In genomic region chr3:31960793-31961431, GRCh38 we compare ENCODE assay signal across 8 cellular contexts. TPM values are rescaled to one million over a fixed set of nuclear protein-coding genes. Genes with fewer than 3 reads are reported as not detected.
DNase-seq lines count a peak whose midpoint lies in the region; ATAC-seq and TF ChIP-seq lines count a peak whose summit lies in the region.

No MANE protein-coding gene starts in this region.

- no peak overlapping the region for H2BK5ac ChIP-seq in neuronal stem cell (ENCODE audit: low read length)

- H3K27ac ChIP-seq in mammary epithelial cell (ENCODE audit: insufficient read depth, low read depth, low read length) (peak overlapping the region; percentile 72), neuronal stem cell (replicated peaks; ENCODE audit: low read length) (no peak overlapping the region)

- DNase-seq in mammary epithelial cell (peak; percentile 69), neuronal stem cell (ENCODE audit: low spot score) (no peak), NCI-H187 (lab: John Stamatoyannopoulos, UW) (no peak), omental fat pad (ENCODE audit: low spot score) (no peak)

- H3K36me3 ChIP-seq in mammary epithelial cell (ENCODE audit: insufficient read depth, low read length) (no peaks in the 10 kb centered on the region), neuronal stem cell (replicated peaks in 1 of 2; ENCODE audit: control insufficient read depth in 2 of 2, insufficient read depth in 2 of 2, low read length in 2 of 2) (no peaks in the 10 kb centered on the region)

- H3K27me3 ChIP-seq in mammary epithelial cell (ENCODE audit: insufficient read depth, low read length), result no peaks in the 10 kb centered on the region
- H3K27me3 ChIP-seq in neuronal stem cell (ENCODE audit: control insufficient read depth in 3 of 3, insufficient read depth in 3 of 3, low read depth in 1 of 3, low read length in 3 of 3), result no peaks in the 10 kb centered on the region

- TF ChIP-seq POLR2A in GM18505 (IDR thresholded peaks at IDR 0.05; ENCODE audit: borderline replicate concordance, extremely low read depth, insufficient read depth, insufficient read length), result no peak

- no peak overlapping the region for H3K4ac ChIP-seq in neuronal stem cell (ENCODE audit: low read length)

- intact Hi-C loops in mammary epithelial cell (cut with micrococcal nuclease), result no loop called here

- TF ChIP-seq CTCF in mammary epithelial cell (conservative IDR thresholded peaks at IDR 0.05 in 1 of 2, IDR thresholded peaks at IDR 0.05 in 1 of 2; ENCODE audit: extremely low read depth in 1 of 2, insufficient read depth in 1 of 2, low read depth in 1 of 2, low read length in 2 of 2) (no peak), omental fat pad (IDR thresholded peaks at IDR 0.05) (no peak)

- no peaks in the 10 kb centered on the region for H4K20me1 ChIP-seq in mammary epithelial cell (ENCODE audit: insufficient read depth, low read length)

- no peaks in the 10 kb centered on the region for H3K79me1 ChIP-seq in neuronal stem cell (ENCODE audit: low read depth, low read length)

- H2AFZ ChIP-seq in mammary epithelial cell (ENCODE audit: low read depth, low read length), result no peak overlapping the region
- H2AFZ ChIP-seq in neuronal stem cell (ENCODE audit: low read length), result no peak overlapping the region

- no peak overlapping the region for H2BK15ac ChIP-seq in neuronal stem cell (ENCODE audit: low read length)

- ATAC-seq in GM18520 (IDR thresholded peaks at IDR 0.05; ENCODE audit: unreplicated experiment) (peak; percentile 68), HG03354 (IDR thresholded peaks at IDR 0.05; ENCODE audit: poor library complexity, severe bottlenecking, unreplicated experiment) (peak; percentile 78), GM19023 (IDR thresholded peaks at IDR 0.05; ENCODE audit: unreplicated experiment) (no peak), GM18505 (IDR thresholded peaks at IDR 0.05; ENCODE audit: unreplicated experiment) (no peak), omental fat pad (ENCODE audit: low FRiP score) (no peak)

- no peak overlapping the region for H2BK120ac ChIP-seq in neuronal stem cell (ENCODE audit: low read depth, low read length)

- H4K91ac ChIP-seq in neuronal stem cell (ENCODE audit: low read depth, low read length, poor library complexity), result no peak overlapping the region

- H3K4me3 ChIP-seq in mammary epithelial cell (replicated peaks in 1 of 3; ENCODE audit: insufficient read depth in 1 of 3, low read depth in 2 of 3, low read length in 3 of 3) (peak overlapping the region in 1 of 3 experiments; percentile 4), neuronal stem cell (ENCODE audit: low read length in 2 of 2) (no peak overlapping the region)

- H2BK12ac ChIP-seq in neuronal stem cell (ENCODE audit: low read length), result no peak overlapping the region

- WGBS in mammary epithelial cell (ENCODE audit: low coverage, missing lambda C conversion rate), result 22% methylated on average over 4 of the region's 4 CpGs
- WGBS in neuronal stem cell (ENCODE audit: extremely low coverage in 2 of 2, insufficient read length in 2 of 2, insufficient replicate concordance in 1 of 2), 2 donors, result no CpG with 5 or more reads among the region's 4 CpGs

- CTCF ChIA-PET in mammary epithelial cell (lab: Charles Lee; ENCODE audit: low non-redundant PET), result interaction anchor here (0.7 kb wide), 1 partner anchor 1190 kb away, joined by 24 read pairs; no protein-coding TSS in a partner anchor

- H3K9ac ChIP-seq in mammary epithelial cell (ENCODE audit: insufficient read depth, low read length), result peak overlapping the region; percentile 22
- H3K9ac ChIP-seq in neuronal stem cell (ENCODE audit: low read depth, low read length, poor library complexity), result no peak overlapping the region

- dilution Hi-C loops in mammary epithelial cell (cut with HindIII; ENCODE audit: low sequenced_read_pairs), result no loop called here

- in situ Hi-C loops in mammary epithelial cell (cut with MboI; ENCODE audit: low sequenced_read_pairs in 2 of 2), result loop anchor here in 1 of 2 donors (10.0 kb wide), 1 partner anchor 66 kb away; no protein-coding TSS in a partner anchor

- no peak overlapping the region for H3K23ac ChIP-seq in neuronal stem cell (ENCODE audit: low read depth, low read length, poor library complexity)

- H3K18ac ChIP-seq in neuronal stem cell (ENCODE audit: low read length), result peak overlapping the region; percentile 80

- H3K9me3 ChIP-seq in mammary epithelial cell (replicated peaks; ENCODE audit: insufficient read depth, low read length) (no peaks in the 10 kb centered on the region), neuronal stem cell (replicated peaks in 1 of 2; ENCODE audit: control insufficient read depth in 2 of 2, insufficient read depth in 1 of 2, low read depth in 1 of 2, low read length in 2 of 2) (peaks cover under 1% of the 10 kb centered on the region in 2 donors)

- H4K8ac ChIP-seq in neuronal stem cell (ENCODE audit: low read depth, low read length), result no peak overlapping the region

- peaks cover 36% of the 10 kb centered on the region for H3K4me1 ChIP-seq in mammary epithelial cell (ENCODE audit: insufficient read depth, low read length)
- H3K4me1 ChIP-seq in neuronal stem cell (ENCODE audit: control insufficient read depth in 2 of 2, insufficient read depth in 1 of 2, low read depth in 1 of 2, low read length in 2 of 2), result peaks cover 3 to 11% of the 10 kb centered on the region in 2 donors

- H3K79me2 ChIP-seq in mammary epithelial cell (ENCODE audit: insufficient read depth, low read length), result peaks cover 87% of the 10 kb centered on the region

- H3K14ac ChIP-seq in neuronal stem cell (ENCODE audit: low read length), result no peak overlapping the region

- no TSS peak for BruUV-seq in mammary epithelial cell (replicated peaks; lab: Mats Ljungman, UMichigan)

- H3K4me2 ChIP-seq in mammary epithelial cell (ENCODE audit: insufficient read depth, low read depth, low read length) (peak overlapping the region; percentile 76), neuronal stem cell (ENCODE audit: insufficient read depth, low read length, poor library complexity, severe bottlenecking) (no peak overlapping the region)

- H2AK5ac ChIP-seq in neuronal stem cell (ENCODE audit: low read depth, low read length), result no peak overlapping the region

RNA-seq across cellular contexts. Expression of gene OSBPL10, which starts 20.1 kb away (rescaled TPM):
- total RNA-seq in mammary epithelial cell (10 to 100 TPM; 68.1 to 68.7 TPM), omental fat pad (10 to 100 TPM in 2 of 4 donors, 1 to 10 TPM in 2; 6.3 to 67.1 (median 10.5) TPM)
- polyA plus RNA-seq in mammary epithelial cell, result 44.4 TPM
- 84.2 TPM for polyA minus RNA-seq in mammary epithelial cell
- 1.9 TPM for polyA plus RNA-seq in neuronal stem cell (2013, experiment 1 of 2)
- 2.0 TPM for polyA plus RNA-seq in neuronal stem cell (2013, experiment 2 of 2)

RNA-seq across cellular contexts. Expression of gene ZNF860, which starts 20.6 kb away (rescaled TPM):
- total RNA-seq in mammary epithelial cell, result 1 to 10 TPM; 3.4 to 4.0 TPM
- 4.4 TPM for polyA plus RNA-seq in mammary epithelial cell
- polyA minus RNA-seq in mammary epithelial cell, result 15.0 TPM
- polyA plus RNA-seq in neuronal stem cell (2013, experiment 1 of 2), result 0.06 TPM
- 0.06 TPM for polyA plus RNA-seq in neuronal stem cell (2013, experiment 2 of 2)
- total RNA-seq in omental fat pad, result under 1 TPM; 0.12 to 0.95 (median 0.44) TPM

Comparison
In these comparisons a context has a peak if more than half of its experiments do, and no peak if none do; other contexts are left out.
1. ATAC-seq: peak in GM18520 (single experiment) and HG03354 (single experiment); none in GM19023 (single experiment), GM18505 (single experiment) and omental fat pad (single experiment).